Comparison of ENCODE assay signal across 8 cellular contexts in the genomic region with DNA sequence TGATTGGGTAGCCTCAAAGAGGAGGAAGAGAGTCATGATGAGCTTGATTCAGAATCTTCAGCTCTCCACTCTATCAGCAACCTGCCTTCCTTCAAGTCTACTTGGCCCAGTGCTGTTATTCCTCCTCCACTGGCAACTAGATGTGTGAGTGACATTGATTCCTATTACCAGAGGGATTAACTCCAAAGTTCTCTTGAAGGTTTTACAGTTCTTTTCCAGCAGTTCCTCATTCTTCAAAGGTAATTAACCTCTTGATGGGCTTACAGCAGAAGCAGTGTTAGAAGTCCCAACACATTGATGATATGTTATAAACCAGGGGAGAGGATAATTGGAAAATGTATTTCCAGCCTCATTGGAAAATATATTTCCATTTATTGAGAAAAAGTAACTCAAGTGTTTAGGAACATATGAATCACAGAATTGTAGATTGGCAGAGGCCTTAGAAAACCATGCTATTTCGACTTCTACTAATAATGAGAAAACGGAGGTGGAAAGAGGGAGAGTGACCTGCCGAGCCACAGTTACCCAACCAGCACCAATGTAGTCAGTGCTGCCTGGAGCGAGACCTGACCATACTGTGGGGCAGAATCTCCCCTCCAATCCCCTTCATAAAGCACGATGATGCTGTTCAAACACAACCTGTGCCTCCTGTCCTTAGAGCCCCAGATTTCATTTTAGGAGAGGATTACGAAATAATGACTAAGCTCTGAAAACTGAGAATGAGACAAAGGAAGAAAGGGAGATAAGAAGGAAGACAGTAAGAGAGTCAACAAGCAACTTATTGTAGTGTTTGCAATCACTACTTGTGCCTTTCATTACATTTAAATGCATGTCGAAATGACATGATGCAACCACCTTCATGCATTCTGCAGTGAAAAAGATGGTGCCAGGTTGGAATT.
DNase-seq lines count a peak whose midpoint lies in the region; ATAC-seq and TF ChIP-seq lines count a peak whose summit lies in the region.

No MANE protein-coding gene starts in this region.

- H3K9ac ChIP-seq in smooth muscle cell (ENCODE audit: low read depth): no peak overlapping the region

- no peaks in the 10 kb centered on the region for H3K36me3 ChIP-seq in smooth muscle cell (ENCODE audit: low read depth)

- peaks cover 18% of the 10 kb centered on the region for H3K36me3 Mint-ChIP-seq in activated CD8-positive, alpha-beta T cell treated with anti-CD3 and anti-CD28 coated beads for 36 hours (ENCODE audit: low read depth)

- no peak overlapping the region for H3K4me2 ChIP-seq in smooth muscle cell

- CTCF ChIA-PET in activated CD8-positive, alpha-beta T cell treated with anti-CD3 and anti-CD28 coated beads for 36 hours (lab: Charles Lee): interaction anchor here (1.2 to 3.4 kb wide), 6 partner anchors 7 to 72 kb away, joined by 3 to 16 read pairs (median 8); a partner anchor contains a TSS

- peak; percentile 84 for ATAC-seq in HG03045 (IDR thresholded peaks at IDR 0.05; ENCODE audit: unreplicated experiment)
- peak; percentile 70 for ATAC-seq in activated CD8-positive, alpha-beta T cell treated with anti-CD3 and anti-CD28 coated beads for 36 hours

- H2AFZ ChIP-seq in smooth muscle cell (ENCODE audit: low read depth): no peak overlapping the region

- H3F3A ChIP-seq in smooth muscle cell (ENCODE audit: low read depth): peaks cover 24% of the 10 kb centered on the region

- 80% methylated on average over 7 of the region's 7 CpGs for WGBS in smooth muscle cell (ENCODE audit: low lambda C conversion rate)

- POLR2A ChIA-PET in activated CD8-positive, alpha-beta T cell treated with anti-CD3 and anti-CD28 coated beads for 36 hours (lab: Charles Lee): interaction anchor here (0.6 to 2.8 kb wide), 9 partner anchors 9 to 175 kb away, joined by 3 to 15 read pairs (median 4); a partner anchor contains a TSS

- no peak overlapping the region for H3K4me3 ChIP-seq in smooth muscle cell

- H3K79me2 ChIP-seq in smooth muscle cell (ENCODE audit: low read depth): peaks cover 75% of the 10 kb centered on the region

- H3K27me3 ChIP-seq in smooth muscle cell (ENCODE audit: low read depth): no peaks in the 10 kb centered on the region

- intact Hi-C loops in activated CD8-positive, alpha-beta T cell treated with anti-CD3 and anti-CD28 coated beads for 36 hours (cut with micrococcal nuclease): loop anchor here (5.0 to 10.0 kb wide), 3 partner anchors 37 to 366 kb away; a partner anchor contains a TSS

- H3K4me1 Mint-ChIP-seq in activated CD8-positive, alpha-beta T cell treated with anti-CD3 and anti-CD28 coated beads for 36 hours (ENCODE audit: low read depth): peaks cover 86% of the 10 kb centered on the region

- no peak for TF ChIP-seq CTCF in activated CD8-positive, alpha-beta T cell treated with anti-CD3 and anti-CD28 coated beads for 36 hours (IDR thresholded peaks at IDR 0.05)
- no peak for TF ChIP-seq CTCF in smooth muscle cell (IDR thresholded peaks at IDR 0.05; ENCODE audit: borderline replicate concordance, insufficient read depth, poor library complexity, severe bottlenecking)

- H3K4me1 ChIP-seq in smooth muscle cell (ENCODE audit: low read depth): peaks cover 7% of the 10 kb centered on the region

- no peaks in the 10 kb centered on the region for H3K27me3 Mint-ChIP-seq in activated CD8-positive, alpha-beta T cell treated with anti-CD3 and anti-CD28 coated beads for 36 hours

- H3K9me3 Mint-ChIP-seq in activated CD8-positive, alpha-beta T cell treated with anti-CD3 and anti-CD28 coated beads for 36 hours: no peaks in the 10 kb centered on the region

- no peaks in the 10 kb centered on the region for H4K20me1 ChIP-seq in smooth muscle cell (ENCODE audit: low read depth)

- H3K27ac ChIP-seq in smooth muscle cell (ENCODE audit: low read depth) (peak overlapping the region; percentile 92), substantia nigra (ENCODE audit: low read depth, low read length, poor library complexity, severe bottlenecking) (no peak overlapping the region)

- peak overlapping the region; percentile 92 for H3K27ac Mint-ChIP-seq in activated CD8-positive, alpha-beta T cell treated with anti-CD3 and anti-CD28 coated beads for 36 hours

- H3K9me3 ChIP-seq in smooth muscle cell (replicated peaks; ENCODE audit: low read depth): no peaks in the 10 kb centered on the region

- peak; percentile 67 for DNase-seq in stimulated activated CD4-positive, alpha-beta T cell treated with anti-CD3 and anti-CD28 coated beads, Interleukin-15, amount 100 ng/mL, for 24 hours
- DNase-seq in stimulated activated CD4-positive, alpha-beta T cell treated with anti-CD3 and anti-CD28 coated beads, Interleukin-4, amount 100 ng/mL, for 4 hours: no peak
- DNase-seq in activated CD8-positive, alpha-beta T cell treated with anti-CD3 and anti-CD28 coated beads for 36 hours: peak; percentile 77
- DNase-seq in smooth muscle cell (lab: John Stamatoyannopoulos, UW; ENCODE audit: unreplicated experiment) (no peak), NCI-H1436 (lab: John Stamatoyannopoulos, UW) (no peak), substantia nigra (lab: John Stamatoyannopoulos, UW) (no peak), NCI-H2227 (lab: John Stamatoyannopoulos, UW; ENCODE audit: unreplicated experiment) (no peak)

- peak overlapping the region; percentile 17 for H3K4me3 Mint-ChIP-seq in activated CD8-positive, alpha-beta T cell treated with anti-CD3 and anti-CD28 coated beads for 36 hours

Comparison
In these comparisons a context has a peak if more than half of its experiments do, and no peak if none do; other contexts are left out.
1. DNase-seq: peak in stimulated activated CD4-positive, alpha-beta T cell treated with anti-CD3 and anti-CD28 coated beads, Interleukin-15, amount 100 ng/mL, for 24 hours (single experiment) and activated CD8-positive, alpha-beta T cell treated with anti-CD3 and anti-CD28 coated beads for 36 hours (single experiment); none in stimulated activated CD4-positive, alpha-beta T cell treated with anti-CD3 and anti-CD28 coated beads, Interleukin-4, amount 100 ng/mL, for 4 hours (0 of 2), smooth muscle cell (single experiment), NCI-H1436 (single experiment), substantia nigra (0 of 49) and NCI-H2227 (single experiment).